25 cellular contexts compared by ENCODE assay signal in genomic region chr16:86092586-86093480, GRCh38.
"Had no signal": no experiment of that assay in that cellular context is flagged by ENCODE, and none has a peak within 500 bp of the region (broad histone marks: within the 10 kb centered on the region; RNA-seq: fewer than 3 reads in every experiment).

No MANE protein-coding gene starts in this region.

- H3K27ac Mint-ChIP-seq: activated B cell treated with CpG ODN at 0.5 μM for 24 hours; activated CD4-positive, alpha-beta memory T cell treated with anti-CD3 and anti-CD28 coated beads, Interleukin-2, amount 10 ng/mL, durations not matched to agents 7 days and 5 days; activated naive CD4-positive, alpha-beta T cell treated with anti-CD3 and anti-CD28 coated beads, Interleukin-2, amount 50 U/mL, for 24 hours; activated T-helper 17 cell treated with anti-CD3 and anti-CD28 coated beads, Interleukin-2, amount 50 U/mL, for 72 hours; brain; T-helper 17 cell had no signal

- ATAC-seq: activated T-helper 17 cell treated with anti-CD3 and anti-CD28 coated beads, Interleukin-2, amount 50 U/mL, for 72 hours; Panc1; T-helper 17 cell had no signal

- H3K36me3 Mint-ChIP-seq: activated naive CD4-positive, alpha-beta T cell treated with anti-CD3 and anti-CD28 coated beads, Interleukin-2, amount 50 U/mL, for 24 hours; brain; IgD-negative memory B cell had no signal

- FAIRE-seq: astrocyte had no signal

- H3K27me3 Mint-ChIP-seq: activated B cell treated with CpG ODN at 0.5 μM for 24 hours; activated CD4-positive, alpha-beta memory T cell treated with anti-CD3 and anti-CD28 coated beads, Interleukin-2, amount 10 ng/mL, durations not matched to agents 7 days and 5 days; activated naive CD4-positive, alpha-beta T cell treated with anti-CD3 and anti-CD28 coated beads, Interleukin-2, amount 50 U/mL, for 24 hours; activated T-helper 17 cell treated with anti-CD3 and anti-CD28 coated beads, Interleukin-2, amount 50 U/mL, for 72 hours; IgD-negative memory B cell had no signal

- DNase-seq: activated B cell treated with CpG ODN at 0.5 μM for 24 hours; activated CD4-positive, alpha-beta memory T cell treated with anti-CD3 and anti-CD28 coated beads, Interleukin-2, amount 10 ng/mL, durations not matched to agents 7 days and 5 days; activated CD4-positive, alpha-beta T cell treated with anti-CD3 and anti-CD28 coated beads for 1 hour; activated CD4-positive, alpha-beta T cell treated with anti-CD3 and anti-CD28 coated beads, Interleukin-2, amount 50 U/mL, for 1 hour; activated T-cell treated with anti-CD3 and anti-CD28 coated beads for 4 hours; activated T-cell treated with anti-CD3 and anti-CD28 coated beads, Interleukin-2, amount 50 U/mL, for 48 hours; amygdala; KG1; NCI-H1092; NCI-H1417; NCI-H1694; NCI-H2029 treated with DMSO at 0.1 percent for 48 hours; NCI-H510A treated with DMSO at 0.1 percent for 48 hours; NCI-H69; NK-92 treated with Interleukin-12 subunit alpha and Interleukin-12 subunit beta, amount 100 ng/mL, for 24 hours; OCI-M1; SHP77 treated with DMSO at 0.1 percent for 48 hours; T-helper 17 cell; T-helper 9 cell had no signal

- H3K4me3 Mint-ChIP-seq: activated B cell treated with CpG ODN at 0.5 μM for 24 hours; activated CD4-positive, alpha-beta memory T cell treated with anti-CD3 and anti-CD28 coated beads, Interleukin-2, amount 10 ng/mL, durations not matched to agents 7 days and 5 days; activated naive CD4-positive, alpha-beta T cell treated with anti-CD3 and anti-CD28 coated beads, Interleukin-2, amount 50 U/mL, for 24 hours; activated T-helper 17 cell treated with anti-CD3 and anti-CD28 coated beads, Interleukin-2, amount 50 U/mL, for 72 hours; brain; IgD-negative memory B cell; T-helper 17 cell had no signal

- H3K4me1 Mint-ChIP-seq: activated CD4-positive, alpha-beta memory T cell treated with anti-CD3 and anti-CD28 coated beads, Interleukin-2, amount 10 ng/mL, durations not matched to agents 7 days and 5 days; activated naive CD4-positive, alpha-beta T cell treated with anti-CD3 and anti-CD28 coated beads, Interleukin-2, amount 50 U/mL, for 24 hours; activated T-helper 17 cell treated with anti-CD3 and anti-CD28 coated beads, Interleukin-2, amount 50 U/mL, for 72 hours; brain had no signal

- H3K9me3 Mint-ChIP-seq: activated B cell treated with CpG ODN at 0.5 μM for 24 hours; activated CD4-positive, alpha-beta memory T cell treated with anti-CD3 and anti-CD28 coated beads, Interleukin-2, amount 10 ng/mL, durations not matched to agents 7 days and 5 days; activated naive CD4-positive, alpha-beta T cell treated with anti-CD3 and anti-CD28 coated beads, Interleukin-2, amount 50 U/mL, for 24 hours; activated T-helper 17 cell treated with anti-CD3 and anti-CD28 coated beads, Interleukin-2, amount 50 U/mL, for 72 hours; IgD-negative memory B cell had no signal
